Comparison of ENCODE assay signal across 9 cellular contexts in genomic region chr11:130160460-130161090, GRCh38. TPM values are rescaled to one million over a fixed set of nuclear protein-coding genes. Genes with fewer than 3 reads are reported as not detected.
DNase-seq lines count a peak whose midpoint lies in the region; ATAC-seq and TF ChIP-seq lines count a peak whose summit lies in the region.
"Had no signal": no experiment of that assay in that cellular context is flagged by ENCODE, and none has a peak within 500 bp of the region (broad histone marks: within the 10 kb centered on the region; RNA-seq: fewer than 3 reads in every experiment).

No MANE protein-coding gene starts in this region.

- H2BK120ac ChIP-seq in mesendoderm (ENCODE audit: low read depth, low read length) = no peak overlapping the region

- H4K5ac ChIP-seq in mesendoderm (ENCODE audit: low read length) = no peak overlapping the region

- H3K27me3 ChIP-seq in HUES48 (ENCODE audit: control insufficient read depth, insufficient read depth, low read length) (peaks cover 48% of the 10 kb centered on the region), mesendoderm (ENCODE audit: insufficient read depth, low read length, poor library complexity) (peaks cover 16% of the 10 kb centered on the region)

- H4K8ac ChIP-seq in mesendoderm (ENCODE audit: low read depth, low read length) = no peak overlapping the region

- H3K18ac ChIP-seq in mesendoderm (ENCODE audit: low read length) = no peak overlapping the region

- no peak overlapping the region for H2BK5ac ChIP-seq in mesendoderm (ENCODE audit: low read length)

- no peak for TF ChIP-seq CTCF in 22Rv1 (IDR thresholded peaks at IDR 0.05)

- no peaks in the 10 kb centered on the region for H3K79me2 ChIP-seq in mesendoderm (ENCODE audit: control insufficient read depth, insufficient read depth, low read length)

- H3K27ac ChIP-seq in 22Rv1 (peak overlapping the region; percentile 68; the same call in 1 of the 2 replicates), HUES48 (ENCODE audit: low read depth, low read length) (no peak overlapping the region), mesendoderm (ENCODE audit: low read depth, low read length) (no peak overlapping the region)

- peak overlapping the region; percentile 16 for H3K23ac ChIP-seq in mesendoderm (ENCODE audit: low read length)

- peak overlapping the region; percentile 73 for H3K56ac ChIP-seq in mesendoderm (ENCODE audit: low read length)

- peaks cover 53% of the 10 kb centered on the region for H3K27me3 Mint-ChIP-seq in activated naive CD8-positive, alpha-beta T cell treated with anti-CD3 and anti-CD28 coated beads, Interleukin-2, amount 10 ng/mL, durations not matched to agents 7 days and 5 days

- no peaks in the 10 kb centered on the region for H3K9me3 ChIP-seq in HUES48 (ENCODE audit: control insufficient read depth, insufficient read depth, low read length)

- H3K4me1 Mint-ChIP-seq in activated naive CD8-positive, alpha-beta T cell treated with anti-CD3 and anti-CD28 coated beads, Interleukin-2, amount 10 ng/mL, durations not matched to agents 7 days and 5 days = peaks cover 10% of the 10 kb centered on the region

- H2BK15ac ChIP-seq in mesendoderm (replicated peaks; ENCODE audit: low read depth) = no peak overlapping the region

- peak overlapping the region; percentile 52 for H3K4me3 Mint-ChIP-seq in activated naive CD8-positive, alpha-beta T cell treated with anti-CD3 and anti-CD28 coated beads, Interleukin-2, amount 10 ng/mL, durations not matched to agents 7 days and 5 days

- DNase-seq in activated naive CD8-positive, alpha-beta T cell treated with anti-CD3 and anti-CD28 coated beads, Interleukin-2, amount 10 ng/mL, durations not matched to agents 7 days and 5 days = no peak
- peak; percentile 28 for DNase-seq in mesendoderm
- DNase-seq: OCI-M1 had no signal

- H3K4me2 ChIP-seq in mesendoderm (ENCODE audit: low read length) = peak overlapping the region; percentile 72

- no peaks in the 10 kb centered on the region for H3K36me3 ChIP-seq in HUES48 (ENCODE audit: control insufficient read depth, insufficient read depth, low read length)
- no peaks in the 10 kb centered on the region for H3K36me3 ChIP-seq in mesendoderm (ENCODE audit: control insufficient read depth, insufficient read depth, low read length)

- no CpG with 5 or more reads among the region's 18 CpGs for whole genome bisulfite sequencing in mesendoderm (ENCODE audit: extremely low coverage, insufficient coverage, low lambda C conversion rate)

- H2AK5ac ChIP-seq in mesendoderm (ENCODE audit: low read length) = no peak overlapping the region

- H3K4me1 ChIP-seq in HUES48 (ENCODE audit: control insufficient read depth, insufficient read depth, low read length) (peaks cover 22% of the 10 kb centered on the region; the same call in 1 of the 2 replicates), mesendoderm (ENCODE audit: control insufficient read depth, low read depth, low read length) (no peaks in the 10 kb centered on the region)

- no peak overlapping the region for H3K4ac ChIP-seq in mesendoderm (ENCODE audit: low read depth, low read length)

- no peaks in the 10 kb centered on the region for H3K79me1 ChIP-seq in mesendoderm (ENCODE audit: low read length)

- ATAC-seq in activated naive CD8-positive, alpha-beta T cell treated with anti-CD3 and anti-CD28 coated beads, Interleukin-2, amount 10 ng/mL, durations not matched to agents 7 days and 5 days (ENCODE audit: low read depth) = no peak
- ATAC-seq in GM21526 (IDR thresholded peaks at IDR 0.05; ENCODE audit: low FRiP score, unreplicated experiment) (no peak), HG03378 (IDR thresholded peaks at IDR 0.05; ENCODE audit: unreplicated experiment) (no peak), HG02759 (IDR thresholded peaks at IDR 0.05; ENCODE audit: unreplicated experiment) (no peak), HG03457 (IDR thresholded peaks at IDR 0.05; ENCODE audit: unreplicated experiment) (no peak)

- POLR2A ChIA-PET in activated naive CD8-positive, alpha-beta T cell treated with anti-CD3 and anti-CD28 coated beads, Interleukin-2, amount 10 ng/mL, durations not matched to agents 7 days and 5 days (lab: Charles Lee) = no interaction called here

- peak overlapping the region; percentile 58 for H3K4me3 ChIP-seq in HUES48 (ENCODE audit: low read depth, low read length)
- H3K4me3 ChIP-seq in mesendoderm (ENCODE audit: low read length) = peak overlapping the region; percentile 27

- H3K9me3 Mint-ChIP-seq in activated naive CD8-positive, alpha-beta T cell treated with anti-CD3 and anti-CD28 coated beads, Interleukin-2, amount 10 ng/mL, durations not matched to agents 7 days and 5 days = no peaks in the 10 kb centered on the region

- H3K27ac Mint-ChIP-seq in activated naive CD8-positive, alpha-beta T cell treated with anti-CD3 and anti-CD28 coated beads, Interleukin-2, amount 10 ng/mL, durations not matched to agents 7 days and 5 days = no peak overlapping the region

- no peak overlapping the region for H3K9ac ChIP-seq in HUES48 (ENCODE audit: low read depth, low read length)
- H3K9ac ChIP-seq in mesendoderm (ENCODE audit: low read length) = peak overlapping the region; percentile 52

- no peaks in the 10 kb centered on the region for H3K36me3 Mint-ChIP-seq in activated naive CD8-positive, alpha-beta T cell treated with anti-CD3 and anti-CD28 coated beads, Interleukin-2, amount 10 ng/mL, durations not matched to agents 7 days and 5 days

RNA-seq across cellular contexts. Expression of gene ST14, which starts 1.0 kb away (rescaled TPM):
- under 1 TPM; 0.51 to 0.67 TPM for total RNA-seq in activated naive CD8-positive, alpha-beta T cell treated with anti-CD3 and anti-CD28 coated beads, Interleukin-2, amount 10 ng/mL, durations not matched to agents 7 days and 5 days
- polyA plus RNA-seq in mesendoderm (2013, experiment 1 of 2) = 17.1 TPM
- polyA plus RNA-seq in mesendoderm (2013, experiment 2 of 2) = 16.9 TPM
